In the genomic region with DNA sequence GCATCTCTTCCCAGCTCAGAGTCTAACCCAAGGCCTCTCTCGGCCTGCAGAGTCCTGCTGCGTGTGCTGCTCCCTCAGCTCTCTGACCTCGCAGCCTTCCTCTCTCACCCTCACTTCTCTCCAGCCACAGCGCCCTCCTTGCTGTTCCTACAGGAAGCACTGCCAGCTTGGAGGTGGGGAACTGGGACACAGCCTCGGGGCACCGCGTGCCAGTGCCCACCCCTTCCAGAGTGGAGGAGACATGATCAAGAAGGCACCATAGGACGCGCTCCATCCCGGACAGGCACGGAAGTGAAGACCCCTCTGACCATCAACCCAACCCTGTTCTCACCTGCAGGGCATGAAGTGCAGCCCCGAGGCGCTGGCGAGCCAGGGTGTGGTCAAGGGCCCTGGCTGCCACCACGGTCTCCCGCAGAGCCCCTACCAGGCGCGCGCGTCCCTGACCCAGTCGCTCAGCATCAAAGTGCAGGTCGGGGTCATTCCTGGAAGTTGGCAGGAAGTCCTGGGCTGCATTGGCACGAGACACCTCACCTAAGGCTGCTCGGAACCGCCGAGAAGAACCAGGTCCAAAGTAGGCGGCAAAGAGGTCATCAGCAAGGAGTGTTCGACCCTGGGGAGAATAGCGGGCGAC, we compare ENCODE assay signal across 1 cellular context.
TF ChIP-seq lines count a peak whose summit lies in the region.

No MANE protein-coding gene starts in this region.

TF ChIP-seq in HepG2, 621 proteins besides CTCF, POLR2A, EP300 and RAD21 (continues in another document):
- TF ChIP-seq ISX (CRISPR knock-in tag; conservative IDR thresholded peaks at IDR 0.05) (no peak), ZNF235 (CRISPR knock-in tag; IDR thresholded peaks at IDR 0.05; ENCODE audit: borderline replicate concordance) (no peak), HNRNPLL (IDR thresholded peaks at IDR 0.05; ENCODE audit: low read depth, low read length, poor library complexity, severe bottlenecking) (peak; percentile 18), HCFC1 (IDR thresholded peaks at IDR 0.05; ENCODE audit: low read depth, low read length) (no peak), MZF1 (CRISPR knock-in tag; IDR thresholded peaks at IDR 0.05; ENCODE audit: borderline replicate concordance) (no peak), HIVEP1 (CRISPR knock-in tag; IDR thresholded peaks at IDR 0.05) (peak; percentile 58; the same call in 1 of the 2 replicates), ZNF614 (CRISPR knock-in tag; IDR thresholded peaks at IDR 0.05; ENCODE audit: borderline replicate concordance) (no peak), HNRNPH1 (optimal IDR thresholded peaks at IDR 0.05; ENCODE audit: low read depth, low read length) (no peak), PCBP2 (optimal IDR thresholded peaks at IDR 0.05; ENCODE audit: low read depth, low read length, poor library complexity, severe bottlenecking) (no peak), ZNF317 (CRISPR knock-in tag; IDR thresholded peaks at IDR 0.05) (no peak), ZBTB3 (CRISPR knock-in tag; IDR thresholded peaks at IDR 0.05; ENCODE audit: borderline replicate concordance, low read depth) (no peak), SIX1 (CRISPR knock-in tag; IDR thresholded peaks at IDR 0.05; ENCODE audit: borderline replicate concordance) (no peak), HMG20A (CRISPR knock-in tag; IDR thresholded peaks at IDR 0.05; ENCODE audit: borderline replicate concordance) (0 out of 2 replicates have a peak, but pooled peaks have one; percentile 19), RARA (CRISPR knock-in tag; IDR thresholded peaks at IDR 0.05) (peak; percentile 88), NR2F6 (IDR thresholded peaks at IDR 0.05) (peak; percentile 35; the same call in 1 of the 2 replicates), NR2F6 (CRISPR knock-in tag; IDR thresholded peaks at IDR 0.05) (peak; percentile 29; the same call in 1 of the 2 replicates), GZF1 (CRISPR knock-in tag; IDR thresholded peaks at IDR 0.05) (peak; percentile 44; the same call in 1 of the 2 replicates), ZNF441 (CRISPR knock-in tag; IDR thresholded peaks at IDR 0.05; ENCODE audit: borderline replicate concordance) (no peak), ZNF850 (CRISPR knock-in tag; conservative IDR thresholded peaks at IDR 0.05) (no peak), JUN (CRISPR knock-in tag; IDR thresholded peaks at IDR 0.05) (no peak), NCOA2 (CRISPR knock-in tag; IDR thresholded peaks at IDR 0.05) (0 out of 2 replicates have a peak, but pooled peaks have one; percentile 18), PLRG1 (conservative IDR thresholded peaks at IDR 0.05) (no peak), CAMTA2 (CRISPR knock-in tag; IDR thresholded peaks at IDR 0.05; ENCODE audit: borderline replicate concordance) (no peak), FOXM1 (CRISPR knock-in tag; IDR thresholded peaks at IDR 0.05) (no peak), GABPB1 (CRISPR knock-in tag; IDR thresholded peaks at IDR 0.05) (peak; percentile 48; the same call in 1 of the 2 replicates), POLR2AphosphoS5 (IDR thresholded peaks at IDR 0.05; ENCODE audit: low read depth, low read length) (no peak), ZNF619 (CRISPR knock-in tag; IDR thresholded peaks at IDR 0.05) (0 out of 2 replicates have a peak, but pooled peaks have one; percentile 53), PHF21A (CRISPR knock-in tag; IDR thresholded peaks at IDR 0.05) (no peak), SMC3 (IDR thresholded peaks at IDR 0.05; ENCODE audit: low read length) (no peak)
- TF ChIP-seq, protein P1, sequence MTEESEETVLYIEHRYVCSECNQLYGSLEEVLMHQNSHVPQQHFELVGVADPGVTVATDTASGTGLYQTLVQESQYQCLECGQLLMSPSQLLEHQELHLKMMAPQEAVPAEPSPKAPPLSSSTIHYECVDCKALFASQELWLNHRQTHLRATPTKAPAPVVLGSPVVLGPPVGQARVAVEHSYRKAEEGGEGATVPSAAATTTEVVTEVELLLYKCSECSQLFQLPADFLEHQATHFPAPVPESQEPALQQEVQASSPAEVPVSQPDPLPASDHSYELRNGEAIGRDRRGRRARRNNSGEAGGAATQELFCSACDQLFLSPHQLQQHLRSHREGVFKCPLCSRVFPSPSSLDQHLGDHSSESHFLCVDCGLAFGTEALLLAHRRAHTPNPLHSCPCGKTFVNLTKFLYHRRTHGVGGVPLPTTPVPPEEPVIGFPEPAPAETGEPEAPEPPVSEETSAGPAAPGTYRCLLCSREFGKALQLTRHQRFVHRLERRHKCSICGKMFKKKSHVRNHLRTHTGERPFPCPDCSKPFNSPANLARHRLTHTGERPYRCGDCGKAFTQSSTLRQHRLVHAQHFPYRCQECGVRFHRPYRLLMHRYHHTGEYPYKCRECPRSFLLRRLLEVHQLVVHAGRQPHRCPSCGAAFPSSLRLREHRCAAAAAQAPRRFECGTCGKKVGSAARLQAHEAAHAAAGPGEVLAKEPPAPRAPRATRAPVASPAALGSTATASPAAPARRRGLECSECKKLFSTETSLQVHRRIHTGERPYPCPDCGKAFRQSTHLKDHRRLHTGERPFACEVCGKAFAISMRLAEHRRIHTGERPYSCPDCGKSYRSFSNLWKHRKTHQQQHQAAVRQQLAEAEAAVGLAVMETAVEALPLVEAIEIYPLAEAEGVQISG (CRISPR knock-in tag; IDR thresholded peaks at IDR 0.05), result no peak
- TF ChIP-seq, protein P2, sequence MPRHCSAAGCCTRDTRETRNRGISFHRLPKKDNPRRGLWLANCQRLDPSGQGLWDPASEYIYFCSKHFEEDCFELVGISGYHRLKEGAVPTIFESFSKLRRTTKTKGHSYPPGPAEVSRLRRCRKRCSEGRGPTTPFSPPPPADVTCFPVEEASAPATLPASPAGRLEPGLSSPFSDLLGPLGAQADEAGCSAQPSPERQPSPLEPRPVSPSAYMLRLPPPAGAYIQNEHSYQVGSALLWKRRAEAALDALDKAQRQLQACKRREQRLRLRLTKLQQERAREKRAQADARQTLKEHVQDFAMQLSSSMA (CRISPR knock-in tag; IDR thresholded peaks at IDR 0.05), result no peak
- TF ChIP-seq, protein P3, sequence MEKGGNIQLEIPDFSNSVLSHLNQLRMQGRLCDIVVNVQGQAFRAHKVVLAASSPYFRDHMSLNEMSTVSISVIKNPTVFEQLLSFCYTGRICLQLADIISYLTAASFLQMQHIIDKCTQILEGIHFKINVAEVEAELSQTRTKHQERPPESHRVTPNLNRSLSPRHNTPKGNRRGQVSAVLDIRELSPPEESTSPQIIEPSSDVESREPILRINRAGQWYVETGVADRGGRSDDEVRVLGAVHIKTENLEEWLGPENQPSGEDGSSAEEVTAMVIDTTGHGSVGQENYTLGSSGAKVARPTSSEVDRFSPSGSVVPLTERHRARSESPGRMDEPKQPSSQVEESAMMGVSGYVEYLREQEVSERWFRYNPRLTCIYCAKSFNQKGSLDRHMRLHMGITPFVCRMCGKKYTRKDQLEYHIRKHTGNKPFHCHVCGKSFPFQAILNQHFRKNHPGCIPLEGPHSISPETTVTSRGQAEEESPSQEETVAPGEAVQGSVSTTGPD (CRISPR knock-in tag; IDR thresholded peaks at IDR 0.05), result no peak
- TF ChIP-seq, protein P4, sequence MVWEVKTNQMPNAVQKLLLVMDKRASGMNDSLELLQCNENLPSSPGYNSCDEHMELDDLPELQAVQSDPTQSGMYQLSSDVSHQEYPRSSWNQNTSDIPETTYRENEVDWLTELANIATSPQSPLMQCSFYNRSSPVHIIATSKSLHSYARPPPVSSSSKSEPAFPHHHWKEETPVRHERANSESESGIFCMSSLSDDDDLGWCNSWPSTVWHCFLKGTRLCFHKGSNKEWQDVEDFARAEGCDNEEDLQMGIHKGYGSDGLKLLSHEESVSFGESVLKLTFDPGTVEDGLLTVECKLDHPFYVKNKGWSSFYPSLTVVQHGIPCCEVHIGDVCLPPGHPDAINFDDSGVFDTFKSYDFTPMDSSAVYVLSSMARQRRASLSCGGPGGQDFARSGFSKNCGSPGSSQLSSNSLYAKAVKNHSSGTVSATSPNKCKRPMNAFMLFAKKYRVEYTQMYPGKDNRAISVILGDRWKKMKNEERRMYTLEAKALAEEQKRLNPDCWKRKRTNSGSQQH (CRISPR knock-in tag; IDR thresholded peaks at IDR 0.05; ENCODE audit: low read depth), result no peak
- TF ChIP-seq, protein P5, sequence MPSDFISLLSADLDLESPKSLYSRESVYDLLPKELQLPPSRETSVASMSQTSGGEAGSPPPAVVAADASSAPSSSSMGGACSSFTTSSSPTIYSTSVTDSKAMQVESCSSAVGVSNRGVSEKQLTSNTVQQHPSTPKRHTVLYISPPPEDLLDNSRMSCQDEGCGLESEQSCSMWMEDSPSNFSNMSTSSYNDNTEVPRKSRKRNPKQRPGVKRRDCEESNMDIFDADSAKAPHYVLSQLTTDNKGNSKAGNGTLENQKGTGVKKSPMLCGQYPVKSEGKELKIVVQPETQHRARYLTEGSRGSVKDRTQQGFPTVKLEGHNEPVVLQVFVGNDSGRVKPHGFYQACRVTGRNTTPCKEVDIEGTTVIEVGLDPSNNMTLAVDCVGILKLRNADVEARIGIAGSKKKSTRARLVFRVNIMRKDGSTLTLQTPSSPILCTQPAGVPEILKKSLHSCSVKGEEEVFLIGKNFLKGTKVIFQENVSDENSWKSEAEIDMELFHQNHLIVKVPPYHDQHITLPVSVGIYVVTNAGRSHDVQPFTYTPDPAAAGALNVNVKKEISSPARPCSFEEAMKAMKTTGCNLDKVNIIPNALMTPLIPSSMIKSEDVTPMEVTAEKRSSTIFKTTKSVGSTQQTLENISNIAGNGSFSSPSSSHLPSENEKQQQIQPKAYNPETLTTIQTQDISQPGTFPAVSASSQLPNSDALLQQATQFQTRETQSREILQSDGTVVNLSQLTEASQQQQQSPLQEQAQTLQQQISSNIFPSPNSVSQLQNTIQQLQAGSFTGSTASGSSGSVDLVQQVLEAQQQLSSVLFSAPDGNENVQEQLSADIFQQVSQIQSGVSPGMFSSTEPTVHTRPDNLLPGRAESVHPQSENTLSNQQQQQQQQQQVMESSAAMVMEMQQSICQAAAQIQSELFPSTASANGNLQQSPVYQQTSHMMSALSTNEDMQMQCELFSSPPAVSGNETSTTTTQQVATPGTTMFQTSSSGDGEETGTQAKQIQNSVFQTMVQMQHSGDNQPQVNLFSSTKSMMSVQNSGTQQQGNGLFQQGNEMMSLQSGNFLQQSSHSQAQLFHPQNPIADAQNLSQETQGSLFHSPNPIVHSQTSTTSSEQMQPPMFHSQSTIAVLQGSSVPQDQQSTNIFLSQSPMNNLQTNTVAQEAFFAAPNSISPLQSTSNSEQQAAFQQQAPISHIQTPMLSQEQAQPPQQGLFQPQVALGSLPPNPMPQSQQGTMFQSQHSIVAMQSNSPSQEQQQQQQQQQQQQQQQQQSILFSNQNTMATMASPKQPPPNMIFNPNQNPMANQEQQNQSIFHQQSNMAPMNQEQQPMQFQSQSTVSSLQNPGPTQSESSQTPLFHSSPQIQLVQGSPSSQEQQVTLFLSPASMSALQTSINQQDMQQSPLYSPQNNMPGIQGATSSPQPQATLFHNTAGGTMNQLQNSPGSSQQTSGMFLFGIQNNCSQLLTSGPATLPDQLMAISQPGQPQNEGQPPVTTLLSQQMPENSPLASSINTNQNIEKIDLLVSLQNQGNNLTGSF (CRISPR knock-in tag; IDR thresholded peaks at IDR 0.05), result no peak
- TF ChIP-seq, protein P6, sequence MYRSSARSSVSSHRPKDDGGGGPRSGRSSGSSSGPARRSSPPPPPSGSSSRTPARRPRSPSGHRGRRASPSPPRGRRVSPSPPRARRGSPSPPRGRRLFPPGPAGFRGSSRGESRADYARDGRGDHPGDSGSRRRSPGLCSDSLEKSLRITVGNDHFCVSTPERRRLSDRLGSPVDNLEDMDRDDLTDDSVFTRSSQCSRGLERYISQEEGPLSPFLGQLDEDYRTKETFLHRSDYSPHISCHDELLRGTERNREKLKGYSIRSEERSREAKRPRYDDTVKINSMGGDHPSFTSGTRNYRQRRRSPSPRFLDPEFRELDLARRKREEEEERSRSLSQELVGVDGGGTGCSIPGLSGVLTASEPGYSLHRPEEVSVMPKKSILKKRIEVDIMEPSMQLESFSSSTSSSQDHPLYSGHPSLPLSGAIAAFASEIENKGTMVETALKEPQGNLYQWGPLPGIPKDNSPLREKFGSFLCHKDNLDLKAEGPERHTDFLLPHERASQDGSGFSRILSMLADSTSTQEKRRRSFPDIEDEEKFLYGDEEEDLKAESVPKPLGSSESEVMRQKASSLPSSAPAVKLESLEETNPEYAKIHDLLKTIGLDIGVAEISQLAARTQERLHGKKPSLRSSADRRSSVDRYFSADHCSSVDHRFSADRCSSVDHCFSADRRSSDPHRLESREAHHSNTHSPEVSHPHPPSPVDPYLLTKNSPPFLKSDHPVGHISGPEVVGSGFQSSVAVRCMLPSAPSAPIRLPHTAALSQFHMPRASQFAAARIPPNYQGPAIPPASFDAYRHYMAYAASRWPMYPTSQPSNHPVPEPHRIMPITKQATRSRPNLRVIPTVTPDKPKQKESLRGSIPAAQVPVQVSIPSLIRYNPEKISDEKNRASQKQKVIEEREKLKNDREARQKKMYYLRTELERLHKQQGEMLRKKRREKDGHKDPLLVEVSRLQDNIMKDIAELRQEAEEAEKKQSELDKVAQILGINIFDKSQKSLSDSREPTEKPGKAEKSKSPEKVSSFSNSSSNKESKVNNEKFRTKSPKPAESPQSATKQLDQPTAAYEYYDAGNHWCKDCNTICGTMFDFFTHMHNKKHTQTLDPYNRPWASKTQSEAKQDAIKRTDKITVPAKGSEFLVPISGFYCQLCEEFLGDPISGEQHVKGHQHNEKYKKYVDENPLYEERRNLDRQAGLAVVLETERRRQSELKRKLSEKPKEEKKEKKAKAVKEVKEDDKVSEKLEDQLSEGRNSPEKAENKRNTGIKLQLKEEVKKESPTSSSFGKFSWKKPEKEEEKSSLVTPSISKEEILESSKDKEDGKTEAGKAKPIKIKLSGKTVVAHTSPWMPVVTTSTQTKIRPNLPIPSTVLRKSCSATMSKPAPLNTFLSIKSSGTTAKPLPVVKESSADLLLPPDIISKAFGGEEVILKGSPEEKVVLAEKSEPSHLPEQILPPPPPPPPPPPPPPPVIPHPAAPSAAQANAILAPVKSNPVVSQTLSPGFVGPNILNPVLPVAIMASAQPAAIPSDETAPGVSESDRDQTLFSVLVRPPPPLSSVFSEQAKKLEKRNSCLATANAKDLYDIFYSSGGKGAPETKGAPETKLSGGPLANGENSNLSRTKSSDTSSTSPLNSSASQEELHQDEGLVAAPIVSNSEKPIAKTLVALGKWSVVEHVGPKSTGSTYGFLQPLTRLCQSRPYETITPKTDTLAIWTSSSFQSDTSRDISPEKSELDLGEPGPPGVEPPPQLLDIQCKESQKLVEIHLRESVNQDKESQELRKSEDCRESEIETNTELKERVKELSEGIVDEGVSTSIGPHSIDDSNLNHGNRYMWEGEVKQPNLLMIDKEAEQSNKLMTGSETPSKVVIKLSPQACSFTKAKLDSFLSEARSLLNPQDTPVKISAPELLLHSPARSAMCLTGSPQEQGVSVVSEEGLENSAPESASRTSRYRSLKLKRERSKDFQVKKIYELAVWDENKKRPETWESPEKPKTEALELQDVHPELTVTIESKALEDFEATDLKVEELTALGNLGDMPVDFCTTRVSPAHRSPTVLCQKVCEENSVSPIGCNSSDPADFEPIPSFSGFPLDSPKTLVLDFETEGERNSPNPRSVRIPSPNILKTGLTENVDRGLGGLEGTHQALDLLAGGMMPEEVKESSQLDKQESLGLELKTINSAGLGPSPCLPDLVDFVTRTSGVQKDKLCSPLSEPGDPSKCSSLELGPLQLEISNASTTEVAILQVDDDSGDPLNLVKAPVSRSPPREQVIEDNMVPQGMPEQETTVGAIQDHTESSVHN (CRISPR knock-in tag; IDR thresholded peaks at IDR 0.05), result 0 out of 2 replicates have a peak, but pooled peaks have one; percentile 30
